ENCODE assay signal across 16 cellular contexts in the genomic region with DNA sequence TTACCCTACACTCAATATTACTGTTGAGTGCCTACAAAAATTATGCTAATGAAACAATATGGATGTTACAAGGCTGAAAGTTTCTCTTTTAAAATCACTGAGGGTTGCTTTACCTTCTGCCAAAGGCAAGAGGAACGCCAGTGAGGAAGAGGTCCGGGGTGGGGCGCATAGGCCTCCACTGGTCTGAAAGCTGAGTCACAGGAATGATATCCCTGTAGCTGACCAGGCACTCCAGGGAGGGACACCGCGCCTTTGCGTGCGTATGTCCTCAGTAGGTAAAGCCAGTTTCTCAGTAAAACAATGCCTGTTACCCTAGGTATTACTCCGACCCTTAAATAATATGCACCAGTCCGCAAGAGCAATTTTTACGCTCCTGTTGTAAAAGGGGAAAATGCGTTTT. TPM values are rescaled to one million over a fixed set of nuclear protein-coding genes. Genes with fewer than 3 reads are reported as not detected.
"Had no signal": no experiment of that assay in that cellular context is flagged by ENCODE, and none has a peak within 500 bp of the region (broad histone marks: within the 10 kb centered on the region; RNA-seq: fewer than 3 reads in every experiment).

No MANE protein-coding gene starts in this region.

- H3K36me3 Mint-ChIP-seq: natural killer cell, type B pancreatic cell had no signal

- H3K9me3 ChIP-seq: psoas muscle had no signal

- H3K27me3 Mint-ChIP-seq: activated CD4-positive, alpha-beta memory T cell treated with anti-CD3 and anti-CD28 coated beads, Interleukin-2, amount 10 ng/mL, durations not matched to agents 7 days and 5 days; type B pancreatic cell had no signal

- ATAC-seq: natural killer cell, psoas muscle, sciatic nerve had no signal

- H3K4me3 Mint-ChIP-seq: natural killer cell, type B pancreatic cell had no signal

- H3K9me3 Mint-ChIP-seq: activated CD4-positive, alpha-beta memory T cell treated with anti-CD3 and anti-CD28 coated beads, Interleukin-2, amount 10 ng/mL, durations not matched to agents 7 days and 5 days; activated T-helper 1 cell treated with anti-CD3 and anti-CD28 coated beads, Interleukin-12 subunit alpha, Interleukin-12 subunit beta, Interleukin-2, Interleukin-4 antibody, amounts not matched to agents 30 ng/mL and 10 ng/mL and 1 ng/mL, durations not matched to agents 14 hours and 24 hours and 36 hours; natural killer cell; type B pancreatic cell had no signal

- DNase-seq: activated CD4-positive, alpha-beta memory T cell treated with anti-CD3 and anti-CD28 coated beads, Interleukin-2, amount 10 ng/mL, durations not matched to agents 7 days and 5 days; activated CD4-positive, alpha-beta T cell treated with anti-CD3 and anti-CD28 coated beads for 1 hour; activated CD8-positive, alpha-beta memory T cell treated with anti-CD3 and anti-CD28 coated beads, Interleukin-2, amount 50 U/mL, for 4 hours; activated naive CD4-positive, alpha-beta T cell treated with Interleukin-2 at 50 U/mL for 16 hours; cortex of kidney; hippocampal formation; natural killer cell; psoas muscle; stimulated activated CD4-positive, alpha-beta T cell treated with anti-CD3 and anti-CD28 coated beads, Interleukin-12 subunit alpha, Interleukin-12 subunit beta, amount 100 ng/mL, for 4 hours; T-helper 2 cell had no signal

- H3K27ac ChIP-seq: cardiac muscle cell, psoas muscle had no signal

- H3K4me3 ChIP-seq: cardiac muscle cell, lung, psoas muscle had no signal

- H3K27ac Mint-ChIP-seq: activated CD4-positive, alpha-beta memory T cell treated with anti-CD3 and anti-CD28 coated beads, Interleukin-2, amount 10 ng/mL, durations not matched to agents 7 days and 5 days; natural killer cell; type B pancreatic cell had no signal

- H3K27me3 ChIP-seq: cardiac muscle cell had no signal

RNA-seq across cellular contexts. Expression of a gene that starts 1.4 kb away (rescaled TPM):
- total RNA-seq: cardiac muscle cell, lung, mucosa of gallbladder, psoas muscle, sciatic nerve had no signal
